ENCODE assay signal across 24 cellular contexts in genomic region chr1:231094421-231094820, GRCh38.
"Had no signal": no experiment of that assay in that cellular context is flagged by ENCODE, and none has a peak within 500 bp of the region (broad histone marks: within the 10 kb centered on the region; RNA-seq: fewer than 3 reads in every experiment).

No MANE protein-coding gene starts in this region.

- H3K9me3 ChIP-seq: MG63, SJSA1, SK-N-SH had no signal

- H3K4me2 ChIP-seq: SK-N-SH had no signal

- H3K4me3 ChIP-seq: MG63, SJSA1 had no signal

- H3K4me1 ChIP-seq: SJSA1 had no signal

- H3K9ac ChIP-seq: SK-N-SH had no signal

- DNase-seq: KBM-7, MG63, NCI-H1092, NCI-H1105 treated with DMSO at 0.1 percent for 48 hours, NCI-H1417 treated with DMSO at 0.1 percent for 48 hours, NCI-H146, NCI-H1694 treated with DMSO at 0.1 percent for 48 hours, NCI-H1930, NCI-H2081, NCI-H2107, NCI-H226, NCI-H446, NCI-H510A, NCI-H524 treated with DMSO at 0.1 percent for 48 hours, NCI-H69, SHP77 treated with DMSO at 0.1 percent for 48 hours, SK-N-SH, SW 1271 had no signal

- H3K27ac Mint-ChIP-seq: IgD-negative memory B cell had no signal

- H3K27ac ChIP-seq: HL-60, RWPE1, SJSA1 had no signal

- H3K36me3 Mint-ChIP-seq: IgD-negative memory B cell had no signal

- H3K36me3 ChIP-seq: MG63, SJSA1 had no signal

- H3K9me3 Mint-ChIP-seq: IgD-negative memory B cell had no signal

- H3K27me3 ChIP-seq: SJSA1 had no signal

- FAIRE-seq: HTR-8/SVneo, RCC 7860 had no signal

- H3K4me3 Mint-ChIP-seq: IgD-negative memory B cell had no signal
